8 cellular contexts compared by ENCODE assay signal in genomic region chr14:69726761-69727511, GRCh38. TPM values are rescaled to one million over a fixed set of nuclear protein-coding genes. Genes with fewer than 3 reads are reported as not detected.
DNase-seq lines count a peak whose midpoint lies in the region; ATAC-seq and TF ChIP-seq lines count a peak whose summit lies in the region.

No MANE protein-coding gene starts in this region.

- TF ChIP-seq POLR2A in Peyer's patch (IDR thresholded peaks at IDR 0.05), result peak in 1 of 2 donors; percentile 11

- H3F3A ChIP-seq in neural cell (ENCODE audit: insufficient read depth, low read length, poor library complexity, severe bottlenecking), result no peaks in the 10 kb centered on the region

- no TSS peak for BruUV-seq in Caco-2 (replicated peaks; lab: Mats Ljungman, UMichigan)

- no peaks in the 10 kb centered on the region for H3K27me3 Mint-ChIP-seq in Caco-2 (ENCODE audit: insufficient read depth, unreplicated experiment)
- peaks cover 10% of the 10 kb centered on the region for H3K27me3 Mint-ChIP-seq in stimulated activated naive CD8-positive, alpha-beta T cell treated with anti-CD3 and anti-CD28 coated beads, Interleukin-15, amount 100 ng/mL, for 72 hours

- no peaks in the 10 kb centered on the region for H3K79me2 ChIP-seq in neural cell (replicated peaks; ENCODE audit: insufficient read depth, low read length)

- CTCF ChIA-PET in Caco-2 (lab: Charles Lee), result interaction anchor here (0.5 to 2.0 kb wide), 5 partner anchors 10 to 142 kb away, joined by 3 to 10 read pairs (median 5); no protein-coding TSS in a partner anchor

- H3K36me3 ChIP-seq in Caco-2 (ENCODE audit: control insufficient read depth, insufficient read depth, low read length) (no peaks in the 10 kb centered on the region), HUES64 (ENCODE audit: insufficient read depth, low read length) (no peaks in the 10 kb centered on the region), Peyer's patch (no peaks in the 10 kb centered on the region), neural cell (ENCODE audit: insufficient read depth, low read length) (no peaks in the 10 kb centered on the region)

- no peaks in the 10 kb centered on the region for H3K9me2 ChIP-seq in neural cell (ENCODE audit: insufficient read depth, low read length)

- peak; percentile 97 for TF ChIP-seq RAD21 in neural cell (conservative IDR thresholded peaks at IDR 0.05)

- TF ChIP-seq EP300 in neural cell (conservative IDR thresholded peaks at IDR 0.05; ENCODE audit: poor library complexity, severe bottlenecking), result no peak

- no peaks in the 10 kb centered on the region for H3K9me3 Mint-ChIP-seq in Caco-2 (ENCODE audit: unreplicated experiment)
- no peaks in the 10 kb centered on the region for H3K9me3 Mint-ChIP-seq in stimulated activated naive CD8-positive, alpha-beta T cell treated with anti-CD3 and anti-CD28 coated beads, Interleukin-15, amount 100 ng/mL, for 72 hours

- 17% methylated on average over 51 of the region's 51 CpGs for WGBS in HUES64

- POLR2A ChIA-PET in Caco-2 (lab: Charles Lee), result interaction anchor here (0.5 kb wide), 1 partner anchor 631 kb away, joined by 9 read pairs; no protein-coding TSS in a partner anchor

- intact Hi-C loops in Caco-2 (cut with micrococcal nuclease; ENCODE audit: unreplicated experiment), result loop anchor here (1.0 kb wide), 2 partner anchors 124 to 142 kb away; no protein-coding TSS in a partner anchor

- no peaks in the 10 kb centered on the region for H3K27me3 ChIP-seq in Caco-2 (replicated peaks; ENCODE audit: control insufficient read depth, insufficient read depth, low read length)
- H3K27me3 ChIP-seq in HUES64 (ENCODE audit: insufficient read depth, low read length), result peaks cover 15% of the 10 kb centered on the region
- H3K27me3 ChIP-seq in Peyer's patch, result no peaks in the 10 kb centered on the region
- no peaks in the 10 kb centered on the region for H3K27me3 ChIP-seq in neural cell (ENCODE audit: insufficient read depth, low read depth, low read length)

- H3K9ac ChIP-seq in HUES64 (ENCODE audit: low read depth, low read length), result peak overlapping the region; percentile 52
- no peak overlapping the region for H3K9ac ChIP-seq in neural cell (ENCODE audit: low read length)

- peak; percentile 67 to 85 for DNase-seq in Caco-2
- peak; percentile 90 for DNase-seq in GM20000 (ENCODE audit: low spot score)
- DNase-seq in Peyer's patch, result peak; percentile 80 to 91 (median 90)
- peak; percentile 73 for DNase-seq in activated effector memory CD4-positive, alpha-beta T cell treated with Interleukin-2 at 50 U/mL for 16 hours
- peak; percentile 35 for DNase-seq in fibroblast of the conjunctiva (ENCODE audit: low read depth)
- peak; percentile 83 to 85 for DNase-seq in stimulated activated naive CD8-positive, alpha-beta T cell treated with anti-CD3 and anti-CD28 coated beads, Interleukin-15, amount 100 ng/mL, for 72 hours

- H3K36me3 Mint-ChIP-seq in Caco-2 (ENCODE audit: insufficient read depth, unreplicated experiment), result no peaks in the 10 kb centered on the region

- H3K9me3 ChIP-seq in Caco-2, result no peaks in the 10 kb centered on the region
- no peaks in the 10 kb centered on the region for H3K9me3 ChIP-seq in HUES64 (ENCODE audit: insufficient read depth, low read depth, low read length)
- no peaks in the 10 kb centered on the region for H3K9me3 ChIP-seq in Peyer's patch
- no peaks in the 10 kb centered on the region for H3K9me3 ChIP-seq in neural cell (ENCODE audit: low read length)

- H4K20me1 ChIP-seq in neural cell (ENCODE audit: insufficient read depth), result no peaks in the 10 kb centered on the region

- 0 out of 2 replicates have a peak, but pooled peaks cover 4% of the 10 kb centered on the region for H3K4me1 ChIP-seq in Caco-2
- no peaks in the 10 kb centered on the region for H3K4me1 ChIP-seq in HUES64 (ENCODE audit: insufficient read depth, low read length)
- peaks cover 0 to 20% (median 2%) of the 10 kb centered on the region in 4 donors for H3K4me1 ChIP-seq in Peyer's patch

- H3K4me2 ChIP-seq in neural cell (ENCODE audit: low read length), result no peak overlapping the region

- H2AFZ ChIP-seq in neural cell (ENCODE audit: low read depth, low read length), result no peak overlapping the region

- H3K4me3 ChIP-seq in Caco-2 (ENCODE audit: low read depth, low read length), result peak overlapping the region; percentile 45
- peak overlapping the region; percentile 47 for H3K4me3 ChIP-seq in HUES64 (ENCODE audit: low read length)
- peak overlapping the region; percentile 30 to 49 (median 46) for H3K4me3 ChIP-seq in Peyer's patch
- H3K4me3 ChIP-seq in neural cell (ENCODE audit: low read length), result no peak overlapping the region

- H3K4me3 Mint-ChIP-seq in Caco-2 (ENCODE audit: unreplicated experiment), result peak overlapping the region; percentile 67
- peak overlapping the region; percentile 71 to 75 for H3K4me3 Mint-ChIP-seq in stimulated activated naive CD8-positive, alpha-beta T cell treated with anti-CD3 and anti-CD28 coated beads, Interleukin-15, amount 100 ng/mL, for 72 hours

- no peaks in the 10 kb centered on the region for H3K4me1 Mint-ChIP-seq in Caco-2 (ENCODE audit: low read depth, unreplicated experiment)
- H3K4me1 Mint-ChIP-seq in stimulated activated naive CD8-positive, alpha-beta T cell treated with anti-CD3 and anti-CD28 coated beads, Interleukin-15, amount 100 ng/mL, for 72 hours, result peaks cover 27% of the 10 kb centered on the region

- TF ChIP-seq CTCF in Caco-2 (IDR thresholded peaks at IDR 0.05; ENCODE audit: insufficient read depth in 1 of 2, low read depth in 1 of 2, low read length in 1 of 2, severe bottlenecking in 1 of 2, unreplicated experiment in 1 of 2) (peak; percentile 94 to 97), GM20000 (IDR thresholded peaks at IDR 0.05; ENCODE audit: extremely low read depth, missing control alignments) (peak; percentile 87), Peyer's patch (IDR thresholded peaks at IDR 0.05) (peak; percentile 86 to 98 (median 96)), neural cell (IDR thresholded peaks at IDR 0.05; ENCODE audit: poor library complexity, severe bottlenecking) (peak; percentile 95)

- H3K27ac ChIP-seq in HUES64 (ENCODE audit: low read depth, low read length) (no peak overlapping the region), Peyer's patch (peak overlapping the region in 3 of 4 donors; percentile 15 to 73 (median 23)), neural cell (ENCODE audit: low read length) (no peak overlapping the region)

- ATAC-seq in stimulated activated naive CD8-positive, alpha-beta T cell treated with anti-CD3 and anti-CD28 coated beads, Interleukin-15, amount 100 ng/mL, for 72 hours, result peak; percentile 94

- no peak overlapping the region for H3K27ac Mint-ChIP-seq in Caco-2 (ENCODE audit: unreplicated experiment)
- H3K27ac Mint-ChIP-seq in stimulated activated naive CD8-positive, alpha-beta T cell treated with anti-CD3 and anti-CD28 coated beads, Interleukin-15, amount 100 ng/mL, for 72 hours, result peak overlapping the region in 1 of 2 donors; percentile 64

TF ChIP-seq in neural cell, 6 proteins besides CTCF, POLR2A, EP300 and RAD21:
- TF ChIP-seq SMC3 (conservative IDR thresholded peaks at IDR 0.05; ENCODE audit: poor library complexity), result peak; percentile 95
- TF ChIP-seq POLR2AphosphoS5 (IDR thresholded peaks at IDR 0.05), result no peak
TF ChIP-seq in neural cell: peak in this region for 1.

RNA-seq across cellular contexts. Expression of gene SRSF5, which starts 40.0 kb away (rescaled TPM):
- 264 and 310 TPM in 2 replicates for total RNA-seq in Caco-2 (2022)
- 201 TPM for polyA plus RNA-seq in HUES64 (2013, experiment 1 of 2)
- 259 TPM for polyA plus RNA-seq in HUES64 (2013, experiment 2 of 2)
- total RNA-seq in Peyer's patch, result 100 to 1,000 TPM; 339 to 528 (median 434) TPM
- polyA plus RNA-seq in neural cell, result 1,017 and 1,027 TPM in 2 replicates
- polyA minus RNA-seq in neural cell, result 278 and 312 TPM in 2 replicates

Comparison
In these comparisons a context has a peak if more than half of its experiments do, and no peak if none do; other contexts are left out.
1. DNase-seq: peak in every context shown above with its lines; median percentile 90 in GM20000; 90 in Peyer's patch; 84 in stimulated activated naive CD8-positive, alpha-beta T cell treated with anti-CD3 and anti-CD28 coated beads, Interleukin-15, amount 100 ng/mL, for 72 hours; 76 in Caco-2; 73 in activated effector memory CD4-positive, alpha-beta T cell treated with Interleukin-2 at 50 U/mL for 16 hours; 35 in fibroblast of the conjunctiva.
2. H3K27ac ChIP-seq: peak in Peyer's patch (3 of 4); none in HUES64 (single experiment) and neural cell (single experiment).
3. Peak in every context shown above with its lines, with median percentiles within 50 percentile points of each other: CTCF ChIP-seq.